ENCODE assay signal across 21 cellular contexts in genomic region chr7:25758559-25758958, GRCh38.
DNase-seq lines count a peak whose midpoint lies in the region; ATAC-seq, FAIRE-seq and TF ChIP-seq lines count a peak whose summit lies in the region.
"Had no signal": no experiment of that assay in that cellular context is flagged by ENCODE, and none has a peak within 500 bp of the region (broad histone marks: within the 10 kb centered on the region; RNA-seq: fewer than 3 reads in every experiment).

No MANE protein-coding gene starts in this region.

- H2BK5ac ChIP-seq in H1 (ENCODE audit: low read depth, low read length), result no peak overlapping the region

- H3K4me1 ChIP-seq in H1 (replicated peaks in 1 of 4; ENCODE audit: control insufficient read depth in 3 of 4, insufficient read depth in 4 of 4, low read length in 3 of 4), result peaks cover 0 to 5% (median 2%) of the 10 kb centered on the region in 4 experiments; a peak in 3 of 7 replicates
- peaks cover 0 to 52% (median 18%) of the 10 kb centered on the region in 4 donors for H3K4me1 ChIP-seq in tibial artery
- H3K4me1 ChIP-seq: BE2C had no signal

- DNase-seq in NCI-H748 (lab: John Stamatoyannopoulos, UW; ENCODE audit: unreplicated experiment) (peak; percentile 53), NCI-H748 treated with DMSO at 0.1 percent for 48 hours (lab: John Stamatoyannopoulos, UW) (no peak), NCI-H2171 treated with DMSO at 0.1 percent for 48 hours (lab: John Stamatoyannopoulos, UW) (peak; percentile 95), H1 (ENCODE audit: low read depth in 1 of 2, low spot score in 2 of 2) (no peak), tibial artery (no peak), amygdala (lab: John Stamatoyannopoulos, UW) (no peak)
- no peak for DNase-seq in effector memory CD8-positive, alpha-beta T cell
- DNase-seq: 8988T; activated CD4-positive, alpha-beta T cell treated with anti-CD3 and anti-CD28 coated beads, Interleukin-2, amount 10 ng/mL, durations not matched to agents 7 days and 5 days; activated CD8-positive, alpha-beta memory T cell treated with anti-CD3 and anti-CD28 coated beads, Interleukin-2, amount 50 U/mL, for 4 hours; activated gamma-delta T cell; BE2C; cerebellar nuclear complex; endodermal cell; hippocampal formation; mesendoderm; NCI-H2081 treated with DMSO at 0.1 percent for 48 hours had no signal

- TF ChIP-seq EP300 in H1 (IDR thresholded peaks at IDR 0.05; ENCODE audit: borderline replicate concordance in 1 of 2, low read depth in 2 of 2, low read length in 2 of 2), result no peak

- H3K9me3 ChIP-seq in H1 (ENCODE audit: insufficient read depth in 2 of 2, low read depth in 1 of 2, low read length in 1 of 2) (no peaks in the 10 kb centered on the region), tibial artery (no peaks in the 10 kb centered on the region)
- H3K9me3 ChIP-seq: BE2C, thoracic aorta had no signal

- H3K36me3 ChIP-seq in H1 (ENCODE audit: control insufficient read depth in 2 of 4, insufficient read depth in 4 of 4, low read length in 3 of 4) (no peaks in the 10 kb centered on the region; a peak in 1 of 8 replicates), tibial artery (no peaks in the 10 kb centered on the region)
- H3K36me3 ChIP-seq: BE2C, thoracic aorta had no signal

- H3K27me3 Mint-ChIP-seq in effector memory CD8-positive, alpha-beta T cell, result peaks cover 11 to 53% of the 10 kb centered on the region in 2 donors

- TF ChIP-seq CTCF in H1 (IDR thresholded peaks at IDR 0.05; ENCODE audit: control extremely low read depth in 1 of 3, insufficient read depth in 1 of 3, low read depth in 1 of 3, low read length in 3 of 3) (no peak), tibial artery (IDR thresholded peaks at IDR 0.05) (no peak)

- no peak overlapping the region for H2BK15ac ChIP-seq in H1 (ENCODE audit: low read length)

- FAIRE-seq in H1 (lab: Jason Lieb, UNC), result no peak

- POLR2A ChIA-PET in H1 (lab: Charles Lee; ENCODE audit: partially characterized antibody), result no interaction called here

- H2BK12ac ChIP-seq in H1 (ENCODE audit: low read depth, low read length), result no peak overlapping the region; the same call in 1 of the 2 replicates

- no peak overlapping the region for H3K56ac ChIP-seq in H1 (replicated peaks; ENCODE audit: insufficient read length, low read depth, low read length)

- H3K27ac ChIP-seq in H1 (ENCODE audit: low read depth, low read length), result no peak overlapping the region
- peak overlapping the region; percentile 88 to 89 for H3K27ac ChIP-seq in tibial artery

- no peaks in the 10 kb centered on the region for H3K9me3 Mint-ChIP-seq in effector memory CD8-positive, alpha-beta T cell
- H3K9me3 Mint-ChIP-seq: activated CD4-positive, alpha-beta T cell treated with anti-CD3 and anti-CD28 coated beads, Interleukin-2, amount 10 ng/mL, durations not matched to agents 7 days and 5 days; endodermal cell; natural killer cell treated with Interleukin-12 subunit alpha and Interleukin-12 subunit beta and Interleukin-15 and Interleukin-18, amount 100 ng/mL, for 72 hours; stimulated activated effector memory CD8-positive, alpha-beta T cell treated with anti-CD3 and anti-CD28 coated beads, Interleukin-12 subunit alpha, Interleukin-12 subunit beta, amount 100 ng/mL, for 72 hours had no signal

- no peak overlapping the region for H4K5ac ChIP-seq in H1 (ENCODE audit: insufficient read length, low read depth, low read length)

- H3K14ac ChIP-seq in H1 (ENCODE audit: insufficient read length), result no peak overlapping the region

- no peak overlapping the region for H3K4me3 Mint-ChIP-seq in effector memory CD8-positive, alpha-beta T cell
- H3K4me3 Mint-ChIP-seq: activated CD4-positive, alpha-beta T cell treated with anti-CD3 and anti-CD28 coated beads, Interleukin-2, amount 10 ng/mL, durations not matched to agents 7 days and 5 days; endodermal cell; natural killer cell treated with Interleukin-12 subunit alpha and Interleukin-12 subunit beta and Interleukin-15 and Interleukin-18, amount 100 ng/mL, for 72 hours; stimulated activated effector memory CD8-positive, alpha-beta T cell treated with anti-CD3 and anti-CD28 coated beads, Interleukin-12 subunit alpha, Interleukin-12 subunit beta, amount 100 ng/mL, for 72 hours had no signal

- no peak overlapping the region; the same call in 1 of the 2 replicates for H2AK5ac ChIP-seq in H1 (ENCODE audit: low read depth, low read length)

- H4K20me1 ChIP-seq in H1 (replicated peaks in 1 of 2; ENCODE audit: control insufficient read depth in 1 of 2, insufficient read depth in 2 of 2, low read length in 2 of 2), result no peaks in the 10 kb centered on the region

- H3K4me3 ChIP-seq in H1 (ENCODE audit: extremely low read depth in 1 of 4, insufficient read depth in 2 of 4, low read depth in 3 of 4, low read length in 4 of 4) (no peak overlapping the region), tibial artery (no peak overlapping the region)
- H3K4me3 ChIP-seq: thoracic aorta had no signal

- WGBS in H1 (ENCODE audit: extremely low coverage in 1 of 2, insufficient coverage in 1 of 2, insufficient read length in 1 of 2, insufficient replicate concordance in 2 of 2, low coverage in 1 of 2, low lambda C conversion rate in 2 of 2, missing lambda C conversion rate in 1 of 2), 2 experiments, result 84% methylated on average over 4 of the region's 4 CpGs; no CpG with 5 or more reads in 1 of the 2 experiments

- H3K27me3 ChIP-seq in H1 (replicated peaks in 1 of 4; ENCODE audit: control insufficient read depth in 3 of 4, extremely low read depth in 1 of 4, insufficient read depth in 3 of 4, low read length in 3 of 4), result no peaks in the 10 kb centered on the region
- no peaks in the 10 kb centered on the region for H3K27me3 ChIP-seq in tibial artery
- H3K27me3 ChIP-seq: BE2C had no signal

- no peak overlapping the region for H3K4ac ChIP-seq in H1 (replicated peaks; ENCODE audit: insufficient read length, low read depth, low read length)

- no peak overlapping the region for H3K23ac ChIP-seq in H1 (ENCODE audit: insufficient read length)

- H4K91ac ChIP-seq in H1 (replicated peaks; ENCODE audit: insufficient read length, low read length), result no peak overlapping the region

- H3K27ac Mint-ChIP-seq in effector memory CD8-positive, alpha-beta T cell, result no peak overlapping the region
- H3K27ac Mint-ChIP-seq: activated CD4-positive, alpha-beta T cell treated with anti-CD3 and anti-CD28 coated beads, Interleukin-2, amount 10 ng/mL, durations not matched to agents 7 days and 5 days; endodermal cell; natural killer cell treated with Interleukin-12 subunit alpha and Interleukin-12 subunit beta and Interleukin-15 and Interleukin-18, amount 100 ng/mL, for 72 hours; stimulated activated effector memory CD8-positive, alpha-beta T cell treated with anti-CD3 and anti-CD28 coated beads, Interleukin-12 subunit alpha, Interleukin-12 subunit beta, amount 100 ng/mL, for 72 hours had no signal

- H3K4me1 Mint-ChIP-seq in effector memory CD8-positive, alpha-beta T cell (ENCODE audit: low read depth in 2 of 2), result no peaks in the 10 kb centered on the region
- H3K4me1 Mint-ChIP-seq: activated CD4-positive, alpha-beta T cell treated with anti-CD3 and anti-CD28 coated beads, Interleukin-2, amount 10 ng/mL, durations not matched to agents 7 days and 5 days; stimulated activated effector memory CD8-positive, alpha-beta T cell treated with anti-CD3 and anti-CD28 coated beads, Interleukin-12 subunit alpha, Interleukin-12 subunit beta, amount 100 ng/mL, for 72 hours had no signal

- TF ChIP-seq RAD21 in H1 (IDR thresholded peaks at IDR 0.05 in 1 of 2, conservative IDR thresholded peaks at IDR 0.05 in 1 of 2; ENCODE audit: low read depth in 2 of 2, low read length in 2 of 2), result no peak

- no peaks in the 10 kb centered on the region for H3K23me2 ChIP-seq in H1 (ENCODE audit: low read depth, low read length)

- H3K18ac ChIP-seq in H1 (ENCODE audit: extremely low read depth, low read length), result no peak overlapping the region

- no peak for ATAC-seq in HG03457 (IDR thresholded peaks at IDR 0.05; ENCODE audit: unreplicated experiment)
- ATAC-seq in effector memory CD8-positive, alpha-beta T cell (replicated peaks), result no peak
- ATAC-seq: natural killer cell treated with Interleukin-12 subunit alpha and Interleukin-12 subunit beta and Interleukin-15 and Interleukin-18, amount 100 ng/mL, for 72 hours; stimulated activated effector memory CD8-positive, alpha-beta T cell treated with anti-CD3 and anti-CD28 coated beads, Interleukin-12 subunit alpha, Interleukin-12 subunit beta, amount 100 ng/mL, for 72 hours had no signal

- no peak overlapping the region for H3K9ac ChIP-seq in H1 (replicated peaks in 1 of 4; ENCODE audit: extremely low read depth in 1 of 4, low read depth in 3 of 4, low read length in 3 of 4)

- no peak overlapping the region for H3K4me2 ChIP-seq in H1 (ENCODE audit: insufficient read depth in 1 of 2, low read depth in 2 of 2, low read length in 2 of 2)

- peak overlapping the region; percentile 38 for H2BK120ac ChIP-seq in H1 (replicated peaks; ENCODE audit: low read depth, low read length)

- intact Hi-C loops in tibial artery (cut with DNase I; ENCODE audit: low total_unique reads), result loop anchor here (10.0 kb wide), 1 partner anchor 86 kb away; no protein-coding TSS in a partner anchor

- H2AFZ ChIP-seq in H1 (ENCODE audit: low read length), result no peak overlapping the region

- TF ChIP-seq POLR2A in H1 (IDR thresholded peaks at IDR 0.05; ENCODE audit: control extremely low read depth in 1 of 2, low read depth in 2 of 2, low read length in 2 of 2), result no peak

- H3K79me1 ChIP-seq in H1 (ENCODE audit: low read depth, low read length), result no peaks in the 10 kb centered on the region

- H3K79me2 ChIP-seq in H1 (ENCODE audit: control insufficient read depth in 1 of 2, insufficient read depth in 2 of 2, low read length in 2 of 2), result no peaks in the 10 kb centered on the region

- H2BK20ac ChIP-seq in H1 (ENCODE audit: low read length), result no peak overlapping the region

- no peaks in the 10 kb centered on the region for H3K36me3 Mint-ChIP-seq in effector memory CD8-positive, alpha-beta T cell (ENCODE audit: insufficient read depth)
- H3K36me3 Mint-ChIP-seq: natural killer cell treated with Interleukin-12 subunit alpha and Interleukin-12 subunit beta and Interleukin-15 and Interleukin-18, amount 100 ng/mL, for 72 hours; stimulated activated effector memory CD8-positive, alpha-beta T cell treated with anti-CD3 and anti-CD28 coated beads, Interleukin-12 subunit alpha, Interleukin-12 subunit beta, amount 100 ng/mL, for 72 hours had no signal

- no peak overlapping the region for H4K8ac ChIP-seq in H1 (ENCODE audit: extremely low read depth, insufficient read depth, low read length)

- CTCF ChIA-PET in H1 (lab: Charles Lee; ENCODE audit: partially characterized antibody), result interaction anchor here (1.6 kb wide), 1 partner anchor 93 kb away, joined by 3 read pairs; no protein-coding TSS in a partner anchor

TF ChIP-seq in H1, 55 proteins besides CTCF, POLR2A, EP300 and RAD21:
- TF ChIP-seq GTF2F1 (IDR thresholded peaks at IDR 0.05; ENCODE audit: borderline replicate concordance, low read depth, low read length), result no peak
- no peak for TF ChIP-seq EZH2 (IDR thresholded peaks at IDR 0.05; ENCODE audit: low read depth, low read length, severe bottlenecking)
- TF ChIP-seq KDM5A (IDR thresholded peaks at IDR 0.05; ENCODE audit: low read length), result no peak
- no peak for TF ChIP-seq GABPA (IDR thresholded peaks at IDR 0.05; ENCODE audit: borderline replicate concordance, insufficient read depth, low read length)
- no peak for TF ChIP-seq SP4 (IDR thresholded peaks at IDR 0.05; ENCODE audit: low read length)

Comparison
In these comparisons a context has a peak if more than half of its experiments do, and no peak if none do; other contexts are left out.
1. DNase-seq: peak in NCI-H748 (single experiment) and NCI-H2171 treated with DMSO at 0.1 percent for 48 hours (single experiment); none in NCI-H748 treated with DMSO at 0.1 percent for 48 hours (single experiment), H1 (0 of 2), tibial artery (0 of 2), effector memory CD8-positive, alpha-beta T cell (0 of 3) and amygdala (0 of 56).